In genomic region chr20:26208296-26209091, GRCh38 we compare ENCODE assay signal across 1 cellular context.
TF ChIP-seq lines count a peak whose summit lies in the region.

No MANE protein-coding gene starts in this region.

TF ChIP-seq in WTC11, 78 proteins besides CTCF, POLR2A, EP300 and RAD21 (continued from another document):
- TF ChIP-seq ZNF219 (CRISPR knock-in tag; IDR thresholded peaks at IDR 0.05; ENCODE audit: borderline replicate concordance) (no peak), E2F1 (CRISPR knock-in tag; IDR thresholded peaks at IDR 0.05) (peak; percentile 58; the same call in 1 of the 2 replicates), CBFB (CRISPR knock-in tag; IDR thresholded peaks at IDR 0.05; ENCODE audit: low read depth) (no peak), ETV6 (CRISPR knock-in tag; IDR thresholded peaks at IDR 0.05) (no peak), JUN (CRISPR knock-in tag; IDR thresholded peaks at IDR 0.05) (0 out of 2 replicates have a peak, but pooled peaks have one; percentile 11), ZBTB43 (CRISPR knock-in tag; IDR thresholded peaks at IDR 0.05) (no peak), E2F4 (CRISPR knock-in tag; IDR thresholded peaks at IDR 0.05; ENCODE audit: borderline replicate concordance, low read depth) (0 out of 2 replicates have a peak, but pooled peaks have one; percentile 16), ELF4 (CRISPR knock-in tag; IDR thresholded peaks at IDR 0.05; ENCODE audit: low read depth) (peak; percentile 69; the same call in 1 of the 2 replicates), ESRRA (CRISPR knock-in tag; IDR thresholded peaks at IDR 0.05; ENCODE audit: borderline replicate concordance) (peak; percentile 58; the same call in 1 of the 2 replicates), NR2C2 (CRISPR knock-in tag; IDR thresholded peaks at IDR 0.05) (0 out of 2 replicates have a peak, but pooled peaks have one; percentile 33), SMAD3 (CRISPR knock-in tag; IDR thresholded peaks at IDR 0.05; ENCODE audit: borderline replicate concordance) (no peak; the same call in 1 of the 2 replicates)
- TF ChIP-seq, protein P1, sequence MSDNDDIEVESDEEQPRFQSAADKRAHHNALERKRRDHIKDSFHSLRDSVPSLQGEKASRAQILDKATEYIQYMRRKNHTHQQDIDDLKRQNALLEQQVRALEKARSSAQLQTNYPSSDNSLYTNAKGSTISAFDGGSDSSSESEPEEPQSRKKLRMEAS (CRISPR knock-in tag; IDR thresholded peaks at IDR 0.05) = peak; percentile 93
- TF ChIP-seq, protein P2, sequence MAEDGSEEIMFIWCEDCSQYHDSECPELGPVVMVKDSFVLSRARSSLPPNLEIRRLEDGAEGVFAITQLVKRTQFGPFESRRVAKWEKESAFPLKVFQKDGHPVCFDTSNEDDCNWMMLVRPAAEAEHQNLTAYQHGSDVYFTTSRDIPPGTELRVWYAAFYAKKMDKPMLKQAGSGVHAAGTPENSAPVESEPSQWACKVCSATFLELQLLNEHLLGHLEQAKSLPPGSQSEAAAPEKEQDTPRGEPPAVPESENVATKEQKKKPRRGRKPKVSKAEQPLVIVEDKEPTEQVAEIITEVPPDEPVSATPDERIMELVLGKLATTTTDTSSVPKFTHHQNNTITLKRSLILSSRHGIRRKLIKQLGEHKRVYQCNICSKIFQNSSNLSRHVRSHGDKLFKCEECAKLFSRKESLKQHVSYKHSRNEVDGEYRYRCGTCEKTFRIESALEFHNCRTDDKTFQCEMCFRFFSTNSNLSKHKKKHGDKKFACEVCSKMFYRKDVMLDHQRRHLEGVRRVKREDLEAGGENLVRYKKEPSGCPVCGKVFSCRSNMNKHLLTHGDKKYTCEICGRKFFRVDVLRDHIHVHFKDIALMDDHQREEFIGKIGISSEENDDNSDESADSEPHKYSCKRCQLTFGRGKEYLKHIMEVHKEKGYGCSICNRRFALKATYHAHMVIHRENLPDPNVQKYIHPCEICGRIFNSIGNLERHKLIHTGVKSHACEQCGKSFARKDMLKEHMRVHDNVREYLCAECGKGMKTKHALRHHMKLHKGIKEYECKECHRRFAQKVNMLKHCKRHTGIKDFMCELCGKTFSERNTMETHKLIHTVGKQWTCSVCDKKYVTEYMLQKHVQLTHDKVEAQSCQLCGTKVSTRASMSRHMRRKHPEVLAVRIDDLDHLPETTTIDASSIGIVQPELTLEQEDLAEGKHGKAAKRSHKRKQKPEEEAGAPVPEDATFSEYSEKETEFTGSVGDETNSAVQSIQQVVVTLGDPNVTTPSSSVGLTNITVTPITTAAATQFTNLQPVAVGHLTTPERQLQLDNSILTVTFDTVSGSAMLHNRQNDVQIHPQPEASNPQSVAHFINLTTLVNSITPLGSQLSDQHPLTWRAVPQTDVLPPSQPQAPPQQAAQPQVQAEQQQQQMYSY (CRISPR knock-in tag; IDR thresholded peaks at IDR 0.05) = peak; percentile 73
- TF ChIP-seq, protein P3, sequence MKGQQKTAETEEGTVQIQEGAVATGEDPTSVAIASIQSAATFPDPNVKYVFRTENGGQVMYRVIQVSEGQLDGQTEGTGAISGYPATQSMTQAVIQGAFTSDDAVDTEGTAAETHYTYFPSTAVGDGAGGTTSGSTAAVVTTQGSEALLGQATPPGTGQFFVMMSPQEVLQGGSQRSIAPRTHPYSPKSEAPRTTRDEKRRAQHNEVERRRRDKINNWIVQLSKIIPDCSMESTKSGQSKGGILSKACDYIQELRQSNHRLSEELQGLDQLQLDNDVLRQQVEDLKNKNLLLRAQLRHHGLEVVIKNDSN (CRISPR knock-in tag; IDR thresholded peaks at IDR 0.05) = peak; percentile 70; the same call in 1 of the 2 replicates
TF ChIP-seq in WTC11: peak in this region for 17.
